1 cellular context compared by ENCODE assay signal in genomic region chr13:44815507-44816074, GRCh38.
TF ChIP-seq lines count a peak whose summit lies in the region.

No MANE protein-coding gene starts in this region.

TF ChIP-seq in HepG2, 621 proteins besides CTCF, POLR2A, EP300 and RAD21 (continued from another document and continues in another):
- TF ChIP-seq ZBTB40 (IDR thresholded peaks at IDR 0.05) (no peak), ZBTB40 (CRISPR knock-in tag; IDR thresholded peaks at IDR 0.05) (no peak), ZSCAN5A (CRISPR knock-in tag; IDR thresholded peaks at IDR 0.05; ENCODE audit: borderline replicate concordance) (no peak), NR0B2 (CRISPR knock-in tag; IDR thresholded peaks at IDR 0.05) (no peak), ZMYM4 (CRISPR knock-in tag; IDR thresholded peaks at IDR 0.05) (no peak), ELF1 (CRISPR knock-in tag; IDR thresholded peaks at IDR 0.05) (no peak), GPBP1L1 (CRISPR knock-in tag; IDR thresholded peaks at IDR 0.05) (no peak), HCFC1 (IDR thresholded peaks at IDR 0.05; ENCODE audit: low read depth, low read length) (no peak), XRCC5 (optimal IDR thresholded peaks at IDR 0.05; ENCODE audit: low read length) (peak; percentile 39), ZNF30 (CRISPR knock-in tag; IDR thresholded peaks at IDR 0.05) (no peak), RXRA (CRISPR knock-in tag; IDR thresholded peaks at IDR 0.05) (peak; percentile 85; the same call in 1 of the 2 replicates), ARID5B (CRISPR knock-in tag; IDR thresholded peaks at IDR 0.05) (peak; percentile 77), HNRNPK (IDR thresholded peaks at IDR 0.05; ENCODE audit: low read depth, low read length, poor library complexity, severe bottlenecking) (no peak), ZNF652 (CRISPR knock-in tag; IDR thresholded peaks at IDR 0.05; ENCODE audit: borderline replicate concordance, low read depth) (no peak), SOX5 (CRISPR knock-in tag; IDR thresholded peaks at IDR 0.05; ENCODE audit: borderline replicate concordance) (peak; percentile 68; the same call in 1 of the 2 replicates), CBX5 (CRISPR knock-in tag; IDR thresholded peaks at IDR 0.05; ENCODE audit: borderline replicate concordance) (no peak), FOXC1 (CRISPR knock-in tag; IDR thresholded peaks at IDR 0.05; ENCODE audit: borderline replicate concordance) (no peak), TCF7L2 (IDR thresholded peaks at IDR 0.05; ENCODE audit: low read depth, low read length) (no peak), SOX13 (IDR thresholded peaks at IDR 0.05) (0 out of 2 replicates have a peak, but pooled peaks have one; percentile 19), SOX13 (CRISPR knock-in tag; conservative IDR thresholded peaks at IDR 0.05 in 1 of 2, IDR thresholded peaks at IDR 0.05 in 1 of 2) (peak in 1 of 2 experiments; percentile 76; a peak in 2 of 4 replicates), ADNP (CRISPR knock-in tag; IDR thresholded peaks at IDR 0.05) (no peak), MAFF (IDR thresholded peaks at IDR 0.05; ENCODE audit: low read depth, low read length) (peak; percentile 23; the same call in 1 of the 2 replicates), NFATC3 (CRISPR knock-in tag; IDR thresholded peaks at IDR 0.05) (no peak), NR2F2 (IDR thresholded peaks at IDR 0.05; ENCODE audit: borderline replicate concordance, low read depth) (no peak), SRF (IDR thresholded peaks at IDR 0.05; ENCODE audit: low read depth, low read length) (no peak), MAF1 (CRISPR knock-in tag; IDR thresholded peaks at IDR 0.05; ENCODE audit: borderline replicate concordance) (no peak), TEAD3 (CRISPR knock-in tag; optimal IDR thresholded peaks at IDR 0.05; ENCODE audit: borderline replicate concordance) (peak; percentile 91), FOSL1 (CRISPR knock-in tag; IDR thresholded peaks at IDR 0.05; ENCODE audit: borderline replicate concordance) (peak; percentile 59; the same call in 1 of the 2 replicates), NFE2L2 (IDR thresholded peaks at IDR 0.05; ENCODE audit: low read length) (peak; percentile 71), HDAC2 (CRISPR knock-in tag; IDR thresholded peaks at IDR 0.05) (0 out of 2 replicates have a peak, but pooled peaks have one; percentile 39), CHD4 (IDR thresholded peaks at IDR 0.05; ENCODE audit: borderline replicate concordance, low read length) (no peak), DR1 (CRISPR knock-in tag; IDR thresholded peaks at IDR 0.05) (no peak), IRX3 (CRISPR knock-in tag; IDR thresholded peaks at IDR 0.05; ENCODE audit: borderline replicate concordance, low read depth) (no peak), ZNF292 (CRISPR knock-in tag; IDR thresholded peaks at IDR 0.05; ENCODE audit: borderline replicate concordance, low read depth) (no peak)
- TF ChIP-seq, protein P1, sequence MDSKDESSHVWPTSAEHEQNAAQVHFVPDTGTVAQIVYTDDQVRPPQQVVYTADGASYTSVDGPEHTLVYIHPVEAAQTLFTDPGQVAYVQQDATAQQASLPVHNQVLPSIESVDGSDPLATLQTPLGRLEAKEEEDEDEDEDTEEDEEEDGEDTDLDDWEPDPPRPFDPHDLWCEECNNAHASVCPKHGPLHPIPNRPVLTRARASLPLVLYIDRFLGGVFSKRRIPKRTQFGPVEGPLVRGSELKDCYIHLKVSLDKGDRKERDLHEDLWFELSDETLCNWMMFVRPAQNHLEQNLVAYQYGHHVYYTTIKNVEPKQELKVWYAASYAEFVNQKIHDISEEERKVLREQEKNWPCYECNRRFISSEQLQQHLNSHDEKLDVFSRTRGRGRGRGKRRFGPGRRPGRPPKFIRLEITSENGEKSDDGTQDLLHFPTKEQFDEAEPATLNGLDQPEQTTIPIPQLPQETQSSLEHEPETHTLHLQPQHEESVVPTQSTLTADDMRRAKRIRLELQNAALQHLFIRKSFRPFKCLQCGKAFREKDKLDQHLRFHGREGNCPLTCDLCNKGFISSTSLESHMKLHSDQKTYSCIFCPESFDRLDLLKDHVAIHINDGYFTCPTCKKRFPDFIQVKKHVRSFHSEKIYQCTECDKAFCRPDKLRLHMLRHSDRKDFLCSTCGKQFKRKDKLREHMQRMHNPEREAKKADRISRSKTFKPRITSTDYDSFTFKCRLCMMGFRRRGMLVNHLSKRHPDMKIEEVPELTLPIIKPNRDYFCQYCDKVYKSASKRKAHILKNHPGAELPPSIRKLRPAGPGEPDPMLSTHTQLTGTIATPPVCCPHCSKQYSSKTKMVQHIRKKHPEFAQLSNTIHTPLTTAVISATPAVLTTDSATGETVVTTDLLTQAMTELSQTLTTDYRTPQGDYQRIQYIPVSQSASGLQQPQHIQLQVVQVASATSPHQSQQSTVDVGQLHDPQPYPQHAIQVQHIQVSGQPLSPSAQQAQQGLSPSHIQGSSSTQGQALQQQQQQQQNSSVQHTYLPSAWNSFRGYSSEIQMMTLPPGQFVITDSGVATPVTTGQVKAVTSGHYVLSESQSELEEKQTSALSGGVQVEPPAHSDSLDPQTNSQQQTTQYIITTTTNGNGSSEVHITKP (CRISPR knock-in tag; IDR thresholded peaks at IDR 0.05; ENCODE audit: low read depth) = no peak
- TF ChIP-seq, protein P2, sequence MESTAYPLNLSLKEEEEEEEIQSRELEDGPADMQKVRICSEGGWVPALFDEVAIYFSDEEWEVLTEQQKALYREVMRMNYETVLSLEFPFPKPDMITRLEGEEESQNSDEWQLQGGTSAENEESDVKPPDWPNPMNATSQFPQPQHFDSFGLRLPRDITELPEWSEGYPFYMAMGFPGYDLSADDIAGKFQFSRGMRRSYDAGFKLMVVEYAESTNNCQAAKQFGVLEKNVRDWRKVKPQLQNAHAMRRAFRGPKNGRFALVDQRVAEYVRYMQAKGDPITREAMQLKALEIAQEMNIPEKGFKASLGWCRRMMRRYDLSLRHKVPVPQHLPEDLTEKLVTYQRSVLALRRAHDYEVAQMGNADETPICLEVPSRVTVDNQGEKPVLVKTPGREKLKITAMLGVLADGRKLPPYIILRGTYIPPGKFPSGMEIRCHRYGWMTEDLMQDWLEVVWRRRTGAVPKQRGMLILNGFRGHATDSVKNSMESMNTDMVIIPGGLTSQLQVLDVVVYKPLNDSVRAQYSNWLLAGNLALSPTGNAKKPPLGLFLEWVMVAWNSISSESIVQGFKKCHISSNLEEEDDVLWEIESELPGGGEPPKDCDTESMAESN (CRISPR knock-in tag; conservative IDR thresholded peaks at IDR 0.05) = no peak
- TF ChIP-seq, protein P3, sequence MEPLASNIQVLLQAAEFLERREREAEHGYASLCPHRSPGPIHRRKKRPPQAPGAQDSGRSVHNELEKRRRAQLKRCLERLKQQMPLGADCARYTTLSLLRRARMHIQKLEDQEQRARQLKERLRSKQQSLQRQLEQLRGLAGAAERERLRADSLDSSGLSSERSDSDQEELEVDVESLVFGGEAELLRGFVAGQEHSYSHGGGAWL (CRISPR knock-in tag; IDR thresholded peaks at IDR 0.05) = no peak
